Comparison of ENCODE assay signal across 8 cellular contexts in genomic region chr20:63572788-63573738, GRCh38. TPM values are rescaled to one million over a fixed set of nuclear protein-coding genes. Genes with fewer than 3 reads are reported as not detected.
A peak's percentile ranks its signal among the peaks of the same experiment; 100 is the strongest.
DNase-seq lines count a peak whose midpoint lies in the region; ATAC-seq and TF ChIP-seq lines count a peak whose summit lies in the region.

No MANE protein-coding gene starts in this region.

- peak overlapping the region; percentile 54 for H3K4me3 ChIP-seq in iPS-11a (ENCODE audit: low read depth, low read length)

- ATAC-seq in WTC11: no peak; the same call in 1 of the 2 replicates
- ATAC-seq in stimulated activated naive B cell treated with anti-CD40 and anti-IgM and Interleukin-4, amounts not matched to agents 10 μg/mL and 1 μg/mL and 100 μg/mL, for 72 hours (replicated peaks): no peak

- peak; percentile 34 for DNase-seq in DMS53 (lab: John Stamatoyannopoulos, UW)
- no peak for DNase-seq in DMS53 treated with DMSO at 0.1 percent for 48 hours (lab: John Stamatoyannopoulos, UW; ENCODE audit: unreplicated experiment)
- peak; percentile 38 for DNase-seq in WTC11 (ENCODE audit: low spot score)
- no peak for DNase-seq in stimulated activated naive B cell treated with anti-CD40 and anti-IgM and Interleukin-4, amounts not matched to agents 10 μg/mL and 1 μg/mL and 100 μg/mL, for 72 hours
- no peak for DNase-seq in AG20443 (ENCODE audit: low spot score)
- DNase-seq in cortex of kidney (lab: John Stamatoyannopoulos, UW): no peak
- DNase-seq in G401 (ENCODE audit: low spot score): no peak

- H3K4me1 Mint-ChIP-seq in WTC11: no peaks in the 10 kb centered on the region
- H3K4me1 Mint-ChIP-seq in stimulated activated naive B cell treated with anti-CD40 and anti-IgM and Interleukin-4, amounts not matched to agents 10 μg/mL and 1 μg/mL and 100 μg/mL, for 72 hours: peaks cover 15 to 24% of the 10 kb centered on the region in 2 donors

- CTCF ChIA-PET in WTC11 (lab: Charles Lee): interaction anchor here (0.6 to 4.2 kb wide), 11 partner anchors 9 to 168 kb away, joined by 3 to 52 read pairs (median 4); partner anchors contain the start of gene PTK6

- in situ Hi-C loops in G401 (cut with HindIII; ENCODE audit: low sequenced_read_pairs): no loop called here

- POLR2A ChIA-PET in WTC11 (lab: Charles Lee): interaction anchor here (1.4 kb wide), 1 partner anchor 16 kb away, joined by 3 read pairs; no protein-coding TSS in a partner anchor

- H3K4me3 Mint-ChIP-seq in WTC11: peak overlapping the region; percentile 78
- peak overlapping the region; percentile 89 to 92 for H3K4me3 Mint-ChIP-seq in stimulated activated naive B cell treated with anti-CD40 and anti-IgM and Interleukin-4, amounts not matched to agents 10 μg/mL and 1 μg/mL and 100 μg/mL, for 72 hours

- H3K27me3 Mint-ChIP-seq in WTC11 (ENCODE audit: low read depth): no peaks in the 10 kb centered on the region
- H3K27me3 Mint-ChIP-seq in stimulated activated naive B cell treated with anti-CD40 and anti-IgM and Interleukin-4, amounts not matched to agents 10 μg/mL and 1 μg/mL and 100 μg/mL, for 72 hours: peaks cover 3 to 5% of the 10 kb centered on the region in 2 donors

- H3K36me3 Mint-ChIP-seq in WTC11: no peaks in the 10 kb centered on the region
- peaks cover 0 to 1% of the 10 kb centered on the region in 2 donors for H3K36me3 Mint-ChIP-seq in stimulated activated naive B cell treated with anti-CD40 and anti-IgM and Interleukin-4, amounts not matched to agents 10 μg/mL and 1 μg/mL and 100 μg/mL, for 72 hours

- H3K27ac Mint-ChIP-seq in WTC11: peak overlapping the region; percentile 72; the same call in 1 of the 2 replicates
- H3K27ac Mint-ChIP-seq in stimulated activated naive B cell treated with anti-CD40 and anti-IgM and Interleukin-4, amounts not matched to agents 10 μg/mL and 1 μg/mL and 100 μg/mL, for 72 hours: peak overlapping the region; percentile 93

- no peak for TF ChIP-seq CTCF in WTC11 (IDR thresholded peaks at IDR 0.05)

- no peaks in the 10 kb centered on the region for H3K9me3 Mint-ChIP-seq in WTC11
- no peaks in the 10 kb centered on the region for H3K9me3 Mint-ChIP-seq in stimulated activated naive B cell treated with anti-CD40 and anti-IgM and Interleukin-4, amounts not matched to agents 10 μg/mL and 1 μg/mL and 100 μg/mL, for 72 hours

TF ChIP-seq in WTC11, 78 proteins besides CTCF, POLR2A, EP300 and RAD21:
- TF ChIP-seq CREB1 (CRISPR knock-in tag; IDR thresholded peaks at IDR 0.05) (no peak), ZNF423 (CRISPR knock-in tag; IDR thresholded peaks at IDR 0.05) (peak; percentile 79; the same call in 1 of the 2 replicates)

RNA-seq across cellular contexts. Expression of gene HELZ2, which starts 1.0 kb away (rescaled TPM):
- total RNA-seq in WTC11 (2021): 27.5 to 32.6 TPM (median 32.4 TPM) in 3 replicates
- 10.1 and 14.3 TPM in 2 replicates for total RNA-seq in G401 (2014; rRNA removed; shearing (Covaris generic))

RNA-seq across cellular contexts. Expression of gene FNDC11, which starts 19.1 kb away (rescaled TPM):
- total RNA-seq in WTC11 (2021): 3.4 to 3.8 TPM (median 3.6 TPM) in 3 replicates
- total RNA-seq in G401 (2014; rRNA removed; shearing (Covaris generic)): 0.86 and 1.4 TPM in 2 replicates

RNA-seq across cellular contexts. Expression of gene SRMS, which starts 25.5 kb away (rescaled TPM):
- total RNA-seq in WTC11 (2021): 0.21 to 0.46 TPM (median 0.26 TPM) in 3 replicates
- not detected in 2 replicates for total RNA-seq in G401 (2014; rRNA removed; shearing (Covaris generic))

RNA-seq across cellular contexts. Expression of gene PTK6, which starts 35.9 kb away (rescaled TPM):
- 0.22 to 0.53 TPM (median 0.32 TPM) in 3 replicates for total RNA-seq in WTC11 (2021)
- total RNA-seq in G401 (2014; rRNA removed; shearing (Covaris generic)): 0.10 TPM in 1 of 2 replicates, not detected in the other

RNA-seq across cellular contexts. Expression of gene PPDPF, which starts 52.5 kb away (rescaled TPM):
- total RNA-seq in WTC11 (2021): 170 to 210 TPM (median 205 TPM) in 3 replicates
- 31.9 and 38.0 TPM in 2 replicates for total RNA-seq in G401 (2014; rRNA removed; shearing (Covaris generic))

Comparison
In these comparisons a context has a peak if more than half of its experiments do, and no peak if none do; other contexts are left out.
1. DNase-seq: peak in DMS53 (single experiment) and WTC11 (single experiment); none in DMS53 treated with DMSO at 0.1 percent for 48 hours (single experiment), stimulated activated naive B cell treated with anti-CD40 and anti-IgM and Interleukin-4, amounts not matched to agents 10 μg/mL and 1 μg/mL and 100 μg/mL, for 72 hours (single experiment), AG20443 (single experiment), cortex of kidney (single experiment) and G401 (single experiment).